In the genomic region with DNA sequence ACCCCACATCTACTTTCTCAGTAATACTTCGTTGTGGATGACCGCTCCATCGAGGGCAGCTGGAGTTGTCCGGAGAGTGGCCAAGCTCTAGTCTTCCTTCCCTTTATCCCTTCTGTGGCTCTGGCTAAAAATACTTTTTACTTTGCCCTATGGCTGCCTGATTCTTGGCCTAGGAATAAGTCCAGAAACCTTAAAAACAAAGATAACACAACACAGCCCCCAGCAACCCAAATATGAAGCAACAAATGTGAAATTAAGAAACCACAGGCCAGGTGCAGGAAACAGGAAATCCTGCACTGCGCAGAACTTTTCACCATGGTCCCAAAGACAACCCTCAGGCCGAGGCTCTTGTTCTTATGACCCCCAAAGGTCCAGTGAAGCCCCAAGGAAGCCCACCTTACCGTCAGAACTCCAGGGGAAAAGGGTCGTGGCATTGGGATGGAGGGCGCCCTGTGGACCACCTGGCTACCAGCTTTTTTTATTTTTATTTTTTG, we compare ENCODE assay signal across 9 cellular contexts.
DNase-seq lines count a peak whose midpoint lies in the region; TF ChIP-seq lines count a peak whose summit lies in the region.
"Had no signal": no experiment of that assay in that cellular context is flagged by ENCODE, and none has a peak within 500 bp of the region (broad histone marks: within the 10 kb centered on the region; RNA-seq: fewer than 3 reads in every experiment).

No MANE protein-coding gene starts in this region.

- no peaks in the 10 kb centered on the region for H3K36me3 Mint-ChIP-seq in activated naive CD4-positive, alpha-beta T cell treated with anti-CD3 and anti-CD28 coated beads, Interleukin-2, amount 50 U/mL, for 24 hours

- H3K36me3 ChIP-seq in MM.1S (replicated peaks; ENCODE audit: insufficient read depth, low read length) (no peaks in the 10 kb centered on the region), subcutaneous abdominal adipose tissue (ENCODE audit: control insufficient read depth in 5 of 5, insufficient read depth in 5 of 5, low read length in 5 of 5) (peaks cover 0 to 62% (median 43%) of the 10 kb centered on the region in 5 donors)

- H3K4me2 ChIP-seq in MM.1S (ENCODE audit: low read depth, low read length): peak overlapping the region; percentile 77; the same call in 1 of the 2 replicates

- no peaks in the 10 kb centered on the region for H3K9me3 Mint-ChIP-seq in activated naive CD4-positive, alpha-beta T cell treated with anti-CD3 and anti-CD28 coated beads, Interleukin-2, amount 50 U/mL, for 24 hours

- H3K4me3 Mint-ChIP-seq in activated naive CD4-positive, alpha-beta T cell treated with anti-CD3 and anti-CD28 coated beads, Interleukin-2, amount 50 U/mL, for 24 hours: peak overlapping the region; percentile 69

- no peak for TF ChIP-seq CTCF in MM.1S (IDR thresholded peaks at IDR 0.05; ENCODE audit: low read length)

- H3K27me3 ChIP-seq in MM.1S (replicated peaks; ENCODE audit: insufficient read depth, low read length): no peaks in the 10 kb centered on the region
- no peaks in the 10 kb centered on the region for H3K27me3 ChIP-seq in subcutaneous abdominal adipose tissue (ENCODE audit: control insufficient read depth in 5 of 5, insufficient read depth in 4 of 5, low read length in 5 of 5)

- H3K9ac ChIP-seq in MM.1S (ENCODE audit: low read length) (peak overlapping the region; percentile 66), subcutaneous abdominal adipose tissue (ENCODE audit: low read length in 5 of 5) (peak overlapping the region in 1 of 5 donors; percentile 35)

- no peak for DNase-seq in activated naive CD4-positive, alpha-beta T cell treated with Interleukin-2 at 50 U/mL for 16 hours
- peak; percentile 90 for DNase-seq in MM.1S
- peak; percentile 69 for DNase-seq in central memory CD4-positive, alpha-beta T cell
- DNase-seq in C1 segment of cervical spinal cord (lab: John Stamatoyannopoulos, UW): no peak
- DNase-seq in NCI-H510A (lab: John Stamatoyannopoulos, UW): no peak
- DNase-seq in NCI-H748 treated with DMSO at 0.1 percent for 48 hours (lab: John Stamatoyannopoulos, UW): no peak

- H3K27me3 Mint-ChIP-seq in activated naive CD4-positive, alpha-beta T cell treated with anti-CD3 and anti-CD28 coated beads, Interleukin-2, amount 50 U/mL, for 24 hours: no peaks in the 10 kb centered on the region

- H2AFZ ChIP-seq in MM.1S (ENCODE audit: low read length): no peak overlapping the region

- H4K20me1 ChIP-seq in MM.1S (ENCODE audit: insufficient read depth, low read length): no peaks in the 10 kb centered on the region

- H3K79me2 ChIP-seq in MM.1S (ENCODE audit: low read length): peaks cover 17% of the 10 kb centered on the region

- peaks cover 72% of the 10 kb centered on the region for H3K4me1 ChIP-seq in MM.1S (ENCODE audit: low read length)
- H3K4me1 ChIP-seq in subcutaneous abdominal adipose tissue (ENCODE audit: control insufficient read depth in 5 of 5, insufficient read depth in 5 of 5, low read length in 5 of 5): peaks cover 14 to 67% (median 61%) of the 10 kb centered on the region in 5 donors

- H3K27ac Mint-ChIP-seq in activated naive CD4-positive, alpha-beta T cell treated with anti-CD3 and anti-CD28 coated beads, Interleukin-2, amount 50 U/mL, for 24 hours: peak overlapping the region; percentile 81

- H3K4me3 ChIP-seq in MM.1S (ENCODE audit: low read length): no peak overlapping the region
- no peak overlapping the region for H3K4me3 ChIP-seq in subcutaneous abdominal adipose tissue (ENCODE audit: low read depth in 1 of 5, low read length in 5 of 5)

- H3K27ac ChIP-seq in MM.1S (ENCODE audit: low read length) (peak overlapping the region; percentile 92), subcutaneous abdominal adipose tissue (ENCODE audit: low read depth, low read length) (peak overlapping the region; percentile 84)
- H3K27ac ChIP-seq: VCaP had no signal

- H3K9me2 ChIP-seq in MM.1S (replicated peaks; ENCODE audit: insufficient read depth, low read length): no peaks in the 10 kb centered on the region

- no peaks in the 10 kb centered on the region for H3K9me3 ChIP-seq in MM.1S (replicated peaks; ENCODE audit: insufficient read depth, low read length)
- H3K9me3 ChIP-seq in subcutaneous abdominal adipose tissue (ENCODE audit: control insufficient read depth in 5 of 5, low read length in 5 of 5): no peaks in the 10 kb centered on the region

- peaks cover 54% of the 10 kb centered on the region for H3F3A ChIP-seq in MM.1S (ENCODE audit: insufficient read depth, low read length)

- H3K4me1 Mint-ChIP-seq in activated naive CD4-positive, alpha-beta T cell treated with anti-CD3 and anti-CD28 coated beads, Interleukin-2, amount 50 U/mL, for 24 hours: peaks cover 79% of the 10 kb centered on the region

Comparison
In these comparisons a context has a peak if more than half of its experiments do, and no peak if none do; other contexts are left out.
1. DNase-seq: peak in MM.1S (single experiment) and central memory CD4-positive, alpha-beta T cell (single experiment); none in activated naive CD4-positive, alpha-beta T cell treated with Interleukin-2 at 50 U/mL for 16 hours (single experiment), C1 segment of cervical spinal cord (0 of 14), NCI-H510A (single experiment) and NCI-H748 treated with DMSO at 0.1 percent for 48 hours (single experiment).